21 cellular contexts compared by ENCODE assay signal in genomic region chr10:76176166-76176550, GRCh38.
DNase-seq lines count a peak whose midpoint lies in the region; ATAC-seq and TF ChIP-seq lines count a peak whose summit lies in the region.
"Had no signal": no experiment of that assay in that cellular context is flagged by ENCODE, and none has a peak within 500 bp of the region (broad histone marks: within the 10 kb centered on the region; RNA-seq: fewer than 3 reads in every experiment).

No MANE protein-coding gene starts in this region.

- H3K27me3 ChIP-seq in left ventricle myocardium inferior (ENCODE audit: low read depth) (no peaks in the 10 kb centered on the region), cardiac muscle cell (no peaks in the 10 kb centered on the region), right atrium auricular region (no peaks in the 10 kb centered on the region), Caco-2 (replicated peaks; ENCODE audit: control insufficient read depth, insufficient read depth, low read length) (no peaks in the 10 kb centered on the region), esophagus muscularis mucosa (no peaks in the 10 kb centered on the region)
- H3K27me3 ChIP-seq: BE2C, BLaER1 had no signal

- BruUV-seq in Caco-2 (replicated peaks; lab: Mats Ljungman, UMichigan), result no TSS peak

- H3K9me3 ChIP-seq in left ventricle myocardium inferior (replicated peaks) (no peaks in the 10 kb centered on the region), cardiac muscle cell (ENCODE audit: low read depth) (no peaks in the 10 kb centered on the region), right atrium auricular region (no peaks in the 10 kb centered on the region), Caco-2 (peaks cover 6% of the 10 kb centered on the region; the same call in 1 of the 2 replicates), esophagus muscularis mucosa (no peaks in the 10 kb centered on the region)
- H3K9me3 ChIP-seq: BE2C, BLaER1 had no signal

- TF ChIP-seq CTCF in left ventricle myocardium inferior (IDR thresholded peaks at IDR 0.05; ENCODE audit: borderline replicate concordance), result no peak
- no peak for TF ChIP-seq CTCF in cardiac muscle cell (IDR thresholded peaks at IDR 0.05; ENCODE audit: low read depth, low read length)
- TF ChIP-seq CTCF in right atrium auricular region (IDR thresholded peaks at IDR 0.05), result no peak
- TF ChIP-seq CTCF in Caco-2 (IDR thresholded peaks at IDR 0.05; ENCODE audit: insufficient read depth in 1 of 2, low read depth in 1 of 2, low read length in 1 of 2, severe bottlenecking in 1 of 2, unreplicated experiment in 1 of 2), result no peak
- no peak for TF ChIP-seq CTCF in esophagus muscularis mucosa (IDR thresholded peaks at IDR 0.05)

- H3K36me3 ChIP-seq in left ventricle myocardium inferior (no peaks in the 10 kb centered on the region), cardiac muscle cell (no peaks in the 10 kb centered on the region), right atrium auricular region (no peaks in the 10 kb centered on the region), Caco-2 (ENCODE audit: control insufficient read depth, insufficient read depth, low read length) (no peaks in the 10 kb centered on the region), esophagus muscularis mucosa (no peaks in the 10 kb centered on the region)
- H3K36me3 ChIP-seq: BE2C, BLaER1 had no signal

- TF ChIP-seq POLR2A in esophagus muscularis mucosa (IDR thresholded peaks at IDR 0.05; ENCODE audit: low read depth), result no peak

- no peak for TF ChIP-seq EP300 in esophagus muscularis mucosa (IDR thresholded peaks at IDR 0.05)

- intact Hi-C loops in Right ventricle myocardium inferior (cut with DNase I) (no loop called here), left ventricle myocardium inferior (cut with micrococcal nuclease) (no loop called here), Caco-2 (cut with micrococcal nuclease; ENCODE audit: unreplicated experiment) (no loop called here), esophagus muscularis mucosa (cut with DNase I) (no loop called here)

- no peak overlapping the region for H3K4me3 Mint-ChIP-seq in Caco-2 (ENCODE audit: unreplicated experiment)
- H3K4me3 Mint-ChIP-seq: CD14-positive monocyte; CD4-positive, alpha-beta memory T cell; CD8-positive, alpha-beta memory T cell had no signal

- H3K9me3 Mint-ChIP-seq in Caco-2 (ENCODE audit: unreplicated experiment), result peaks cover 25% of the 10 kb centered on the region

- CTCF ChIA-PET in Caco-2 (lab: Charles Lee), result no interaction called here

- H3K4me3 ChIP-seq in left ventricle myocardium inferior, result no peak overlapping the region
- H3K4me3 ChIP-seq in cardiac muscle cell, result no peak overlapping the region
- no peak overlapping the region for H3K4me3 ChIP-seq in right atrium auricular region
- H3K4me3 ChIP-seq in Caco-2 (ENCODE audit: low read depth, low read length), result no peak overlapping the region
- H3K4me3 ChIP-seq in esophagus muscularis mucosa, result no peak overlapping the region
- H3K4me3 ChIP-seq: BLaER1 had no signal

- no peaks in the 10 kb centered on the region for H3K27me3 Mint-ChIP-seq in Caco-2 (ENCODE audit: insufficient read depth, unreplicated experiment)
- H3K27me3 Mint-ChIP-seq: CD4-positive, alpha-beta memory T cell had no signal

- peaks cover 7% of the 10 kb centered on the region for H3K36me3 Mint-ChIP-seq in Caco-2 (ENCODE audit: insufficient read depth, unreplicated experiment)
- H3K36me3 Mint-ChIP-seq: CD4-positive, alpha-beta memory T cell; CD4-positive, CD25-positive, alpha-beta regulatory T cell; CD8-positive, alpha-beta memory T cell had no signal

- peaks cover 13% of the 10 kb centered on the region for H3K4me1 ChIP-seq in left ventricle myocardium inferior
- peaks cover 10% of the 10 kb centered on the region for H3K4me1 ChIP-seq in cardiac muscle cell (ENCODE audit: low read depth)
- no peaks in the 10 kb centered on the region for H3K4me1 ChIP-seq in right atrium auricular region
- H3K4me1 ChIP-seq in Caco-2, result peaks cover 8% of the 10 kb centered on the region
- H3K4me1 ChIP-seq in esophagus muscularis mucosa, result no peaks in the 10 kb centered on the region
- H3K4me1 ChIP-seq: BE2C had no signal

- WGBS in esophagus muscularis mucosa, result 96% methylated on average over 9 of the region's 9 CpGs

- H3K27ac ChIP-seq in left ventricle myocardium inferior (replicated peaks) (no peak overlapping the region), cardiac muscle cell (peak overlapping the region; percentile 19), right atrium auricular region (no peak overlapping the region), esophagus muscularis mucosa (replicated peaks in 1 of 4) (no peak overlapping the region)
- H3K27ac ChIP-seq: BLaER1 had no signal

- ATAC-seq in Right ventricle myocardium inferior (peak; percentile 37), HG03025 (IDR thresholded peaks at IDR 0.05; ENCODE audit: low FRiP score, unreplicated experiment) (no peak)

- peak overlapping the region; percentile 28 for H3K27ac Mint-ChIP-seq in Caco-2 (ENCODE audit: unreplicated experiment)
- H3K27ac Mint-ChIP-seq: CD4-positive, alpha-beta memory T cell; CD4-positive, CD25-positive, alpha-beta regulatory T cell; CD8-positive, alpha-beta memory T cell had no signal

- no peak for DNase-seq in Right ventricle myocardium inferior (ENCODE audit: missing footprints)
- no peak for DNase-seq in left ventricle myocardium inferior
- no peak for DNase-seq in cardiac muscle cell (ENCODE audit: low read depth in 1 of 2, low spot score in 1 of 2)
- no peak for DNase-seq in right atrium auricular region (ENCODE audit: low spot score)
- no peak for DNase-seq in Caco-2
- peak; percentile 50 for DNase-seq in esophagus muscularis mucosa (ENCODE audit: extremely low spot score)
- DNase-seq in NAMALWA (ENCODE audit: low spot score), result no peak
- DNase-seq: 8988T; ACHN; C1 segment of cervical spinal cord; Calu3; CD4-positive, alpha-beta memory T cell; CD4-positive, CD25-positive, alpha-beta regulatory T cell; CD8-positive, alpha-beta memory T cell; COR-L47; DMS79 treated with DMSO at 0.1 percent for 48 hours; GF-D8 had no signal

- peaks cover 23% of the 10 kb centered on the region for H3K4me1 Mint-ChIP-seq in Caco-2 (ENCODE audit: low read depth, unreplicated experiment)
- H3K4me1 Mint-ChIP-seq: CD8-positive, alpha-beta memory T cell had no signal

- POLR2A ChIA-PET in Caco-2 (lab: Charles Lee), result no interaction called here
